Comparison of ENCODE assay signal across 9 cellular contexts in genomic region chr5:81393430-81393782, GRCh38. TPM values are rescaled to one million over a fixed set of nuclear protein-coding genes. Genes with fewer than 3 reads are reported as not detected.
DNase-seq lines count a peak whose midpoint lies in the region; ATAC-seq, FAIRE-seq and TF ChIP-seq lines count a peak whose summit lies in the region.
"Had no signal": no experiment of that assay in that cellular context is flagged by ENCODE, and none has a peak within 500 bp of the region (broad histone marks: within the 10 kb centered on the region; RNA-seq: fewer than 3 reads in every experiment).

No MANE protein-coding gene starts in this region.

- H3K27me3 ChIP-seq in ascending aorta (no peaks in the 10 kb centered on the region), HepG2 (ENCODE audit: control insufficient read depth in 1 of 2, insufficient read depth in 2 of 2, low read length in 2 of 2) (peaks cover 2 to 17% of the 10 kb centered on the region in 2 experiments; a peak in 3 of 5 replicates), stomach smooth muscle (ENCODE audit: control insufficient read depth in 1 of 2, insufficient read depth in 2 of 2, low read length in 2 of 2) (peaks cover 16 to 37% of the 10 kb centered on the region in 2 donors)
- H3K27me3 ChIP-seq: BLaER1 treated with 17β-estradiol and CSF1 and Interleukin-3, amounts not matched to agents 10 nM and 100 nM had no signal

- no TSS peak for BruUV-seq in HepG2 (replicated peaks; lab: Mats Ljungman, UMichigan)

- no peak for DNase-seq in activated CD4-positive, alpha-beta T cell treated with anti-CD3 and anti-CD28 coated beads, Interleukin-2, amount 10 ng/mL, durations not matched to agents 24 days and 14 days
- no peak for DNase-seq in activated CD4-positive, alpha-beta T cell treated with anti-CD3 and anti-CD28 coated beads for 48 hours
- DNase-seq in ascending aorta (ENCODE audit: low spot score in 2 of 2) (no peak), HepG2 (ENCODE audit: low spot score) (no peak), DMS153 (lab: John Stamatoyannopoulos, UW) (no peak), CD1c-positive myeloid dendritic cell (ENCODE audit: extremely low spot score) (no peak)

- no peak for TF ChIP-seq POLR2A in HepG2 (IDR thresholded peaks at IDR 0.05; ENCODE audit: insufficient read depth in 1 of 2, low read depth in 2 of 2, low read length in 2 of 2)

- H3K4me1 ChIP-seq in ascending aorta (peaks cover 3 to 4% of the 10 kb centered on the region in 2 donors), HepG2 (ENCODE audit: insufficient read depth, low read length) (no peaks in the 10 kb centered on the region), stomach smooth muscle (ENCODE audit: control insufficient read depth, insufficient read depth, low read length) (peaks cover 5% of the 10 kb centered on the region)

- 8% methylated on average over 6 of the region's 10 CpGs for WGBS in HepG2 (ENCODE audit: low lambda C conversion rate)

- no peaks in the 10 kb centered on the region for H3K79me2 ChIP-seq in HepG2 (ENCODE audit: insufficient read depth, low read length)

- no peak for TF ChIP-seq CTCF in ascending aorta (IDR thresholded peaks at IDR 0.05)
- peak; percentile 42; the same call in 1 of the 2 replicates for TF ChIP-seq CTCF in HepG2 (CRISPR knock-in tag; IDR thresholded peaks at IDR 0.05)

- no peak overlapping the region for H3K27ac ChIP-seq in ascending aorta
- H3K27ac ChIP-seq in HepG2 (ENCODE audit: extremely low read length, insufficient read depth, low read length): no peak overlapping the region
- no peak overlapping the region for H3K27ac ChIP-seq in stomach smooth muscle (ENCODE audit: low read length)
- H3K27ac ChIP-seq: BLaER1 treated with 17β-estradiol and CSF1 and Interleukin-3, amounts not matched to agents 10 nM and 100 nM had no signal

- no peak overlapping the region for H2AFZ ChIP-seq in HepG2 (ENCODE audit: low read length)

- ATAC-seq in HepG2 (no peak; the same call in 2 of the 3 replicates), GM21447 (IDR thresholded peaks at IDR 0.05; ENCODE audit: unreplicated experiment) (no peak)

- H3K4me2 ChIP-seq in HepG2 (ENCODE audit: low read depth, low read length): peak overlapping the region; percentile 67
- H3K4me2 ChIP-seq: BLaER1 treated with 17β-estradiol and CSF1 and Interleukin-3, amounts not matched to agents 10 nM and 100 nM had no signal

- no peak overlapping the region for H3K9ac ChIP-seq in HepG2 (ENCODE audit: insufficient read depth, low read depth, low read length)
- no peak overlapping the region for H3K9ac ChIP-seq in stomach smooth muscle (ENCODE audit: low read length in 2 of 2)
- H3K9ac ChIP-seq: BLaER1 treated with 17β-estradiol and CSF1 and Interleukin-3, amounts not matched to agents 10 nM and 100 nM had no signal

- in situ Hi-C loops in HepG2 (cut with HindIII; ENCODE audit: extremely low pct_ligation_motif_present, low pct_unique_long_range_greater_than_20kb): no loop called here

- no peaks in the 10 kb centered on the region for H3K36me3 Mint-ChIP-seq in activated CD4-positive, alpha-beta T cell treated with anti-CD3 and anti-CD28 coated beads, Interleukin-2, amount 10 ng/mL, durations not matched to agents 24 days and 14 days (ENCODE audit: low read depth)

- no peak for FAIRE-seq in HepG2 (lab: Jason Lieb, UNC)

- no peak for TF ChIP-seq EP300 in HepG2 (IDR thresholded peaks at IDR 0.05; ENCODE audit: low read depth in 2 of 2, low read length in 2 of 2)
- no peak for TF ChIP-seq EP300 in HepG2 (CRISPR knock-in tag; IDR thresholded peaks at IDR 0.05; ENCODE audit: borderline replicate concordance)

- peaks cover 2% of the 10 kb centered on the region for H3K4me1 Mint-ChIP-seq in activated CD4-positive, alpha-beta T cell treated with anti-CD3 and anti-CD28 coated beads, Interleukin-2, amount 10 ng/mL, durations not matched to agents 24 days and 14 days

- no peak for TF ChIP-seq RAD21 in HepG2 (CRISPR knock-in tag; IDR thresholded peaks at IDR 0.05)

- H3K4me3 Mint-ChIP-seq in activated CD4-positive, alpha-beta T cell treated with anti-CD3 and anti-CD28 coated beads, Interleukin-2, amount 10 ng/mL, durations not matched to agents 24 days and 14 days: peak overlapping the region; percentile 49

- H3K9me3 Mint-ChIP-seq in activated CD4-positive, alpha-beta T cell treated with anti-CD3 and anti-CD28 coated beads, Interleukin-2, amount 10 ng/mL, durations not matched to agents 24 days and 14 days: peaks cover 4% of the 10 kb centered on the region

- peak overlapping the region; percentile 45 to 75 for H3K4me3 ChIP-seq in ascending aorta
- H3K4me3 ChIP-seq in HepG2 (replicated peaks in 1 of 3; ENCODE audit: insufficient read depth in 1 of 3, low read depth in 2 of 3, low read length in 3 of 3): peak overlapping the region in 2 of 3 experiments; percentile 28 to 64; a peak in 2 of 6 replicates
- peak overlapping the region; percentile 40 to 59 for H3K4me3 ChIP-seq in stomach smooth muscle (ENCODE audit: low read length in 2 of 2)
- H3K4me3 ChIP-seq: BLaER1 treated with 17β-estradiol and CSF1 and Interleukin-3, amounts not matched to agents 10 nM and 100 nM had no signal

- intact Hi-C loops in activated CD4-positive, alpha-beta T cell treated with anti-CD3 and anti-CD28 coated beads, Interleukin-2, amount 10 ng/mL, durations not matched to agents 24 days and 14 days (cut with micrococcal nuclease): no loop called here
- intact Hi-C loops in ascending aorta (cut with DNase I) (no loop called here), HepG2 (cut with micrococcal nuclease; ENCODE audit: unreplicated experiment) (no loop called here)

- no peaks in the 10 kb centered on the region for H3K36me3 ChIP-seq in ascending aorta
- no peaks in the 10 kb centered on the region for H3K36me3 ChIP-seq in HepG2 (replicated peaks in 1 of 2; ENCODE audit: control insufficient read depth in 1 of 2, insufficient read depth in 2 of 2, low read length in 2 of 2)
- H3K36me3 ChIP-seq in stomach smooth muscle (ENCODE audit: control insufficient read depth in 2 of 2, insufficient read depth in 2 of 2, low read length in 2 of 2): no peaks in the 10 kb centered on the region
- H3K36me3 ChIP-seq: BLaER1 treated with 17β-estradiol and CSF1 and Interleukin-3, amounts not matched to agents 10 nM and 100 nM had no signal

- H3K9me3 ChIP-seq in ascending aorta (no peaks in the 10 kb centered on the region), HepG2 (ENCODE audit: low read length) (no peaks in the 10 kb centered on the region), stomach smooth muscle (ENCODE audit: control insufficient read depth in 2 of 2, low read length in 2 of 2) (peaks cover 0 to 3% of the 10 kb centered on the region in 2 donors)

- no peak overlapping the region for H3K27ac Mint-ChIP-seq in activated CD4-positive, alpha-beta T cell treated with anti-CD3 and anti-CD28 coated beads, Interleukin-2, amount 10 ng/mL, durations not matched to agents 24 days and 14 days

- CTCF ChIA-PET in HepG2 (lab: Yijun Ruan, JAX; ENCODE audit: low intra/inter-chr PET ratio, low total read pairs): no interaction called here

- POLR2A ChIA-PET in HepG2 (lab: Yijun Ruan, JAX): no interaction called here

- no peaks in the 10 kb centered on the region for H4K20me1 ChIP-seq in HepG2 (ENCODE audit: insufficient read depth, low read length)
- H4K20me1 ChIP-seq: BLaER1 treated with 17β-estradiol and CSF1 and Interleukin-3, amounts not matched to agents 10 nM and 100 nM had no signal

- H3K27me3 Mint-ChIP-seq in activated CD4-positive, alpha-beta T cell treated with anti-CD3 and anti-CD28 coated beads, Interleukin-2, amount 10 ng/mL, durations not matched to agents 24 days and 14 days: peaks cover 44% of the 10 kb centered on the region

TF ChIP-seq in HepG2, 621 proteins besides CTCF, POLR2A, EP300 and RAD21 (continues in another document):
- peak; percentile 48 for TF ChIP-seq ZNF121 (CRISPR knock-in tag; IDR thresholded peaks at IDR 0.05)

RNA-seq across cellular contexts. Expression of gene ACOT12, which starts 0.5 kb away (rescaled TPM):
- not detected in 2 replicates for total RNA-seq in activated CD4-positive, alpha-beta T cell treated with anti-CD3 and anti-CD28 coated beads, Interleukin-2, amount 10 ng/mL, durations not matched to agents 24 days and 14 days
- total RNA-seq in ascending aorta (not detected), HepG2 (2016; rRNA removed; fragmentation: Illumina TruSeq; extraction: Trizol) (not detected in 2 replicates)
- not detected in 2 replicates for total RNA-seq in HepG2 (2016; cell fraction: cytosol; rRNA removed; fragmentation: Illumina TruSeq; extraction: Trizol; ENCODE audit: low read depth)
- not detected in 2 replicates for total RNA-seq in HepG2 (2016; cell fraction: insoluble cytoplasmic fraction; rRNA removed; fragmentation: Illumina TruSeq; extraction: Trizol)
- not detected in 2 replicates for total RNA-seq in HepG2 (2016; cell fraction: membrane; rRNA removed; fragmentation: Illumina TruSeq; extraction: Trizol)
- total RNA-seq in HepG2 (2016; cell fraction: nucleus; rRNA removed; fragmentation: Illumina TruSeq; extraction: Trizol): not detected in 2 replicates
- polyA plus RNA-seq in HepG2 (2011; rRNA removed): not detected in 2 replicates
- polyA plus RNA-seq in HepG2 (2011; cell fraction: cytosol; rRNA removed): not detected in 2 replicates
- 0.05 TPM in 1 of 2 replicates, not detected in the other for polyA plus RNA-seq in HepG2 (2011; cell fraction: nucleus; rRNA removed)
- 0.09 TPM in 1 of 2 replicates, not detected in the other for polyA plus RNA-seq in HepG2 (2012)
- not detected in 2 replicates for polyA plus RNA-seq in HepG2 (2016; cell fraction: cytosol; fragmentation: Illumina TruSeq; extraction: Trizol; ENCODE audit: low read depth)
- not detected in 2 replicates for polyA plus RNA-seq in HepG2 (2016; cell fraction: insoluble cytoplasmic fraction; fragmentation: Illumina TruSeq; extraction: Trizol; ENCODE audit: low read depth)
- polyA plus RNA-seq in HepG2 (2016; cell fraction: membrane; fragmentation: Illumina TruSeq; extraction: Trizol; ENCODE audit: low read depth): not detected in 2 replicates
- polyA plus RNA-seq in HepG2 (2016; cell fraction: nucleus; fragmentation: Illumina TruSeq; extraction: Trizol; ENCODE audit: insufficient read depth, low read depth): 0.29 TPM in 1 of 2 replicates, not detected in the other
- polyA minus RNA-seq in HepG2 (2011; rRNA and poly(A)+ RNA removed; ENCODE audit: low replicate concordance): not detected in 2 replicates
- polyA minus RNA-seq in HepG2 (2011; cell fraction: cytosol; rRNA and poly(A)+ RNA removed): not detected in 2 replicates
- not detected in 2 replicates for polyA minus RNA-seq in HepG2 (2011; cell fraction: nucleus; rRNA and poly(A)+ RNA removed)
